Comparison of ENCODE assay signal across 8 cellular contexts in the genomic region with DNA sequence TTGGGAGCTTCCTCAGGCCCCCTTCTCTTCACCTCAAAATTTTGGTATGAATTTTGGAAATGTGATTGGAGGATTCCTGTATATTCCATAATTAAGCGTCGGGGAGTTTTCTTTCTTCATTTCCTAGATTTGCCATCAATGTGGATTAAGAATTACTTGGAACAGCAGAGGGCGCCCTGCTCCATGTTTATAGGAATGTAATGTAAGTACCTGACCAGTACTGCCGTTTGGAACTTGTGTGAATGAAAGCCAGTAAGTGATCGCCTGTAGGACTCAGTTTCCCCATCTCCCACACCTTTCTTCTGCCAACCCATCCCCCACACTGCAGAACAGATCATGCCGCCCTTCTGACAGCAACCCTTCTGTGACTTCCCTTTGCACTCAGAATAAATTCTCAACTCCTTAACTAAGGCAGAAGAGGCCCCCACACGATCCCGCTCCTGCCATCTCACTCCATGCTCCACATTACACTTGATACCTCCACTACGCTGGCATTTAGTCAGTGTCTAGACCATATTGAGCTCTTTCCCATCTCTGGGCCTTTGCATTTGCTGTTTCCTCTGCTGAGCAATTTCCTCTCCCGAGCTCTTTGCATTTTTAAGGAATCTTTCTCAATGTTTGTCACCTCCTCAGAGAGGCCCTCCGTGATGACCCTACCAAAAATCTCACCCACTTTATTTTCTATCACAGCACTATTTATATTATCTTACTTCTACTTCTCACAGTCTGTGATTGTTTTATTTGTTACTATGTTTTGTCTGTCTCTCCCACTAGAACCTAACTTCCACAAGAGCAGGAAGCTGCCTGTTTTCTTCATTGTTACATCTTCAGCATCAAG.
DNase-seq lines count a peak whose midpoint lies in the region; ATAC-seq lines count a peak whose summit lies in the region.

No MANE protein-coding gene starts in this region.

- DNase-seq in AML-193 (lab: John Stamatoyannopoulos, UW) (peak; percentile 64 to 82), NCI-H2196 treated with DMSO at 0.1 percent for 48 hours (lab: John Stamatoyannopoulos, UW; ENCODE audit: unreplicated experiment) (peak; percentile 54), cerebellar cortex (ENCODE audit: low spot score) (peak; percentile 85), left kidney (ENCODE audit: low read depth, low spot score) (peak; percentile 84), NCI-H128 (lab: John Stamatoyannopoulos, UW; ENCODE audit: unreplicated experiment) (no peak)
- peak; percentile 41 for DNase-seq in activated CD4-positive, CD25-positive, alpha-beta regulatory T cell treated with anti-CD3 and anti-CD28 coated beads, Interleukin-2, amount 50 U/mL, for 16 hours (ENCODE audit: low read depth, low spot score)
- DNase-seq in stimulated activated CD4-positive, alpha-beta T cell treated with anti-CD3 and anti-CD28 coated beads, Interleukin-2, amount 100 ng/mL, for 48 hours: peak; percentile 68 to 80

- peak; percentile 32 for ATAC-seq in GM21367 (IDR thresholded peaks at IDR 0.05; ENCODE audit: unreplicated experiment)
